In the genomic region with DNA sequence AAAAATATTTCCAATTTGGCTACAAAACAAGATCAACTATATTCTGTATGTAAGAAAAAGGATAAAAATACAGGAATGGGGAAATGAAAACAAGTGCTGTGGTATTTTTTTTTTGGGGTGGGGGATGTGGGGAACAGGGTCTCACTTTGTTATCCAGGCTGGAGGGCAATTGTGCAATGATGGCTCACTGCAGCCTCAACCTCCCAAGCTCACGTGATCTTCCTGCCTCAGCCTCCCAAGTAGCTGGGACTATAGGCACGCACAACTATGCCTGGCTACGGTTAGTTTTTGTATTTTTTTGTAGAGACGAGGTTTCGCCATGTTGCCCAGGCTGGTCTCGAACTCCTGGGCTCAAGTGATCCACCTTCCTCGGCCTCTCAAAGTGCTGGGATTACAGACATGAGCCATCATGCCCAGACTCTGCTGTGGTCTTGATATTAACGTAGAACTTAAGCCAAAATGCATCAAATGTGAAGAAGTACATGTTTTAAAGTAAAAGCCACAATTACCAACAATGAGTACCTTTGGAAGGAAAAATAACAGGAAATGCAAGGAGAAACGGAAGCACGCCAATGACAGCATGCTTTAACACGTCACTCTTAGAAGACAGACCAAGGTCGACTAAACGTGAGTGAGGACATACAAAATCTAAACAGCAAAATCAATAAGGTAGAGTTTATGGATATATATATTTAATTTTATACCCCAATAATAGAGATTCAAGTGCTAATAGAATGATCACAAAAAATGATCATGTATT, we compare ENCODE assay signal across 18 cellular contexts.
"Had no signal": no experiment of that assay in that cellular context is flagged by ENCODE, and none has a peak within 500 bp of the region (broad histone marks: within the 10 kb centered on the region; RNA-seq: fewer than 3 reads in every experiment).

No MANE protein-coding gene starts in this region.

- H3K4me1 ChIP-seq: tibial nerve, uterus had no signal

- H3K27ac ChIP-seq: gastrocnemius medialis, left ventricle myocardium inferior, right atrium auricular region, tibial nerve, uterus had no signal

- H3K4me3 ChIP-seq: gastrocnemius medialis, heart right ventricle, left ventricle myocardium inferior, right atrium auricular region, tibial nerve, uterus had no signal

- H3K36me3 ChIP-seq: gastrocnemius medialis, heart right ventricle, left ventricle myocardium inferior, right atrium auricular region, tibial nerve, uterus had no signal

- ATAC-seq: activated CD8-positive, alpha-beta memory T cell treated with anti-CD3 and anti-CD28 coated beads, Interleukin-2, amount 10 ng/mL, durations not matched to agents 7 days and 5 days; gastrocnemius medialis; heart right ventricle; stimulated activated naive CD8-positive, alpha-beta T cell treated with anti-CD3 and anti-CD28 coated beads, Interleukin-15, Interleukin-2, amounts not matched to agents 100 U/mL and 50 U/mL, for 24 hours had no signal

- DNase-seq: activated CD4-positive, alpha-beta memory T cell treated with anti-CD3 and anti-CD28 coated beads, Interleukin-2, amount 10 ng/mL, durations not matched to agents 7 days and 5 days; activated CD4-positive, alpha-beta T cell treated with anti-CD3 and anti-CD28 coated beads for 48 hours; activated CD4-positive, CD25-positive, alpha-beta regulatory T cell; activated CD8-positive, alpha-beta memory T cell treated with anti-CD3 and anti-CD28 coated beads, Interleukin-2, amount 10 ng/mL, durations not matched to agents 7 days and 5 days; activated naive CD4-positive, alpha-beta T cell treated with Interleukin-2 at 50 U/mL for 16 hours; activated naive CD8-positive, alpha-beta T cell treated with anti-CD3 and anti-CD28 coated beads, Interleukin-2, amount 10 ng/mL, durations not matched to agents 7 days and 5 days; amygdala; erythroblast; gastrocnemius medialis; heart right ventricle; kidney glomerular epithelial cell; left ventricle myocardium inferior; stimulated activated CD4-positive, alpha-beta T cell treated with anti-CD3 and anti-CD28 coated beads, Interleukin-2, amount 100 ng/mL, for 24 hours; stimulated activated naive CD8-positive, alpha-beta T cell treated with anti-CD3 and anti-CD28 coated beads, Interleukin-15, Interleukin-2, amounts not matched to agents 100 U/mL and 50 U/mL, for 24 hours; T-helper 9 cell; uterus had no signal

- H3K27me3 ChIP-seq: gastrocnemius medialis, heart right ventricle, right atrium auricular region, tibial nerve, uterus had no signal

- H3K9me3 ChIP-seq: gastrocnemius medialis, heart right ventricle, left ventricle myocardium inferior, right atrium auricular region, tibial nerve, uterus had no signal
